In the genomic region with DNA sequence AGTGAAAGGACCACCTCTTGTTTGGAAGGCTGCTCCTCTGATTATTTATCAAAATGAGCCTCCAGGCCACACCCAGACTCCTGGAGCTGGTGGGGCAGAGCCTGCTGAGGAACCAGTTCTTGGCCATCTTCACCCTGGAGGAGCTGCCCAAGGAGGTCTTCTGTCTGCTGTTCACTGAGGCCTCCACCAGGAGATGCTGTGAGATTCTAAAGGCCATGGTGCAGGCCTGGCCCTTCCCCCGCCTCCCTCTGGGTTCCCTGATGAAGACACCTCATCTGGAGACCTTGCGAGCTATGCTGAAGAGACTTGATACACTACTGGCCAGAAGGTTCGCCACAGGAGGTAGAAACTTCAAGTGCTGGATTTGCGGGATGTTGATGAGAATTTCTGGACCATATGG, we compare ENCODE assay signal across 1 cellular context.
TF ChIP-seq lines count a peak whose summit lies in the region.

No MANE protein-coding gene starts in this region.

TF ChIP-seq in HCT116, 20 proteins besides CTCF, POLR2A, EP300 and RAD21 (continued from another document):
- TF ChIP-seq, protein P1, sequence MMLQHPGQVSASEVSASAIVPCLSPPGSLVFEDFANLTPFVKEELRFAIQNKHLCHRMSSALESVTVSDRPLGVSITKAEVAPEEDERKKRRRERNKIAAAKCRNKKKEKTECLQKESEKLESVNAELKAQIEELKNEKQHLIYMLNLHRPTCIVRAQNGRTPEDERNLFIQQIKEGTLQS (IDR thresholded peaks at IDR 0.05) = no peak
- TF ChIP-seq EZH2phosphoT487 (IDR thresholded peaks at IDR 0.05; ENCODE audit: borderline replicate concordance) (no peak), ZFX (IDR thresholded peaks at IDR 0.05) (no peak), FOSL1 (IDR thresholded peaks at IDR 0.05; ENCODE audit: low read depth) (no peak)
